ENCODE assay signal across 9 cellular contexts in genomic region chr7:130994378-130995115, GRCh38.
DNase-seq lines count a peak whose midpoint lies in the region; ATAC-seq, FAIRE-seq and TF ChIP-seq lines count a peak whose summit lies in the region.
"Had no signal": no experiment of that assay in that cellular context is flagged by ENCODE, and none has a peak within 500 bp of the region (broad histone marks: within the 10 kb centered on the region; RNA-seq: fewer than 3 reads in every experiment).

No MANE protein-coding gene starts in this region.

- H3K9ac ChIP-seq in Karpas-422 (ENCODE audit: low read length): peak overlapping the region; percentile 27
- no peak overlapping the region for H3K9ac ChIP-seq in HepG2 (ENCODE audit: insufficient read depth, low read depth, low read length)
- H3K9ac ChIP-seq in mesendoderm (ENCODE audit: low read length): no peak overlapping the region

- H3K23ac ChIP-seq in mesendoderm (ENCODE audit: low read length): no peak overlapping the region

- H2BK120ac ChIP-seq in mesendoderm (ENCODE audit: low read depth, low read length): no peak overlapping the region

- intact Hi-C loops in ascending aorta (cut with DNase I): no loop called here
- intact Hi-C loops in HepG2 (cut with micrococcal nuclease; ENCODE audit: unreplicated experiment): loop anchor here (5.0 kb wide), 1 partner anchor 52 kb away; no protein-coding TSS in a partner anchor
- intact Hi-C loops in stomach (cut with DNase I; ENCODE audit: low total_unique reads): no loop called here

- no peaks in the 10 kb centered on the region for H3K79me1 ChIP-seq in mesendoderm (ENCODE audit: low read length)

- WGBS in HepG2 (ENCODE audit: low lambda C conversion rate): 93% methylated on average over 13 of the region's 13 CpGs
- 23 to 37% (median 27%) methylated on average over 13 of the region's 13 CpGs for WGBS in stomach, 5 donors
- WGBS in mesendoderm (ENCODE audit: extremely low coverage, insufficient coverage, low lambda C conversion rate): no CpG with 5 or more reads among the region's 13 CpGs

- no peak overlapping the region for H2AFZ ChIP-seq in Karpas-422 (ENCODE audit: low read length)
- no peak overlapping the region for H2AFZ ChIP-seq in HepG2 (ENCODE audit: low read length)

- H4K8ac ChIP-seq in mesendoderm (ENCODE audit: low read depth, low read length): no peak overlapping the region

- H4K5ac ChIP-seq in mesendoderm (ENCODE audit: low read length): no peak overlapping the region

- H3K9me3 ChIP-seq in Karpas-422 (ENCODE audit: low read length): no peaks in the 10 kb centered on the region
- H3K9me3 ChIP-seq in ascending aorta: no peaks in the 10 kb centered on the region
- H3K9me3 ChIP-seq in HepG2 (ENCODE audit: low read length): no peaks in the 10 kb centered on the region
- no peaks in the 10 kb centered on the region for H3K9me3 ChIP-seq in stomach

- FAIRE-seq in HepG2 (lab: Jason Lieb, UNC): no peak

- no TSS peak for BruUV-seq in HepG2 (replicated peaks; lab: Mats Ljungman, UMichigan)

- CTCF ChIA-PET in HepG2 (lab: Yijun Ruan, JAX; ENCODE audit: low intra/inter-chr PET ratio, low total read pairs): no interaction called here

- TF ChIP-seq CTCF in ascending aorta (IDR thresholded peaks at IDR 0.05) (no peak), HepG2 (CRISPR knock-in tag; IDR thresholded peaks at IDR 0.05) (no peak), stomach (IDR thresholded peaks at IDR 0.05) (no peak)

- in situ Hi-C loops in HepG2 (cut with HindIII; ENCODE audit: extremely low pct_ligation_motif_present, low pct_unique_long_range_greater_than_20kb): no loop called here

- 0 out of 2 replicates have a peak, but pooled peaks cover 3% of the 10 kb centered on the region for H3K36me3 ChIP-seq in Karpas-422 (ENCODE audit: insufficient read depth, low read length)
- H3K36me3 ChIP-seq in ascending aorta: peaks cover 0 to 7% of the 10 kb centered on the region in 2 donors
- peaks cover 0 to 3% of the 10 kb centered on the region in 2 experiments; a peak in 2 of 5 replicates for H3K36me3 ChIP-seq in HepG2 (replicated peaks in 1 of 2; ENCODE audit: control insufficient read depth in 1 of 2, insufficient read depth in 2 of 2, low read length in 2 of 2)
- peaks cover 0 to 8% (median 3%) of the 10 kb centered on the region in 4 donors for H3K36me3 ChIP-seq in stomach
- no peaks in the 10 kb centered on the region for H3K36me3 ChIP-seq in mesendoderm (ENCODE audit: control insufficient read depth, insufficient read depth, low read length)

- H2BK15ac ChIP-seq in mesendoderm (replicated peaks; ENCODE audit: low read depth): no peak overlapping the region

- H3K79me2 ChIP-seq in Karpas-422 (ENCODE audit: low read length) (peaks cover 94% of the 10 kb centered on the region), HepG2 (ENCODE audit: insufficient read depth, low read length) (peaks cover 24% of the 10 kb centered on the region), mesendoderm (ENCODE audit: control insufficient read depth, insufficient read depth, low read length) (no peaks in the 10 kb centered on the region)

- DNase-seq in Karpas-422: no peak
- peak in 1 of 2 donors; percentile 74 for DNase-seq in ascending aorta (ENCODE audit: low spot score in 2 of 2)
- DNase-seq in HepG2 (ENCODE audit: low spot score): no peak
- DNase-seq in stomach: peak; percentile 78
- no peak for DNase-seq in mesendoderm
- no peak for DNase-seq in NCI-H345 treated with DMSO at 0.1 percent for 48 hours (lab: John Stamatoyannopoulos, UW; ENCODE audit: unreplicated experiment)
- DNase-seq in dermis blood vessel endothelial cell: no peak
- DNase-seq in OCI-M2 (lab: John Stamatoyannopoulos, UW; ENCODE audit: unreplicated experiment): no peak
- DNase-seq: cerebellar nuclear complex had no signal

- no peak overlapping the region for H2AK5ac ChIP-seq in mesendoderm (ENCODE audit: low read length)

- H3K56ac ChIP-seq in mesendoderm (ENCODE audit: low read length): no peak overlapping the region

- H3K4me3 ChIP-seq in Karpas-422 (ENCODE audit: low read length) (peak overlapping the region; percentile 8; the same call in 1 of the 2 replicates), ascending aorta (peak overlapping the region; percentile 1 to 10), HepG2 (replicated peaks in 1 of 3; ENCODE audit: insufficient read depth in 1 of 3, low read depth in 2 of 3, low read length in 3 of 3) (no peak overlapping the region), stomach (peak overlapping the region in 1 of 4 donors; percentile 3), mesendoderm (ENCODE audit: low read length) (no peak overlapping the region)

- no peak overlapping the region for H3K4ac ChIP-seq in mesendoderm (ENCODE audit: low read depth, low read length)

- H4K20me1 ChIP-seq in Karpas-422 (ENCODE audit: insufficient read depth, low read depth, low read length): no peaks in the 10 kb centered on the region
- H4K20me1 ChIP-seq in HepG2 (ENCODE audit: insufficient read depth, low read length): peaks cover 16% of the 10 kb centered on the region; the same call in 1 of the 2 replicates

- H3K18ac ChIP-seq in mesendoderm (ENCODE audit: low read length): no peak overlapping the region

- no peak for ATAC-seq in HepG2

- H3K4me2 ChIP-seq in Karpas-422 (ENCODE audit: low read depth, low read length, poor library complexity, severe bottlenecking): peak overlapping the region; percentile 48
- H3K4me2 ChIP-seq in HepG2 (ENCODE audit: low read depth, low read length): no peak overlapping the region
- H3K4me2 ChIP-seq in mesendoderm (ENCODE audit: low read length): no peak overlapping the region

- TF ChIP-seq RAD21 in HepG2 (CRISPR knock-in tag; IDR thresholded peaks at IDR 0.05): no peak

- TF ChIP-seq EP300 in HepG2 (IDR thresholded peaks at IDR 0.05; ENCODE audit: low read depth in 2 of 2, low read length in 2 of 2) (no peak), HepG2 (CRISPR knock-in tag; IDR thresholded peaks at IDR 0.05; ENCODE audit: borderline replicate concordance) (no peak), stomach (IDR thresholded peaks at IDR 0.05) (no peak)

- TF ChIP-seq POLR2A in HepG2 (IDR thresholded peaks at IDR 0.05; ENCODE audit: insufficient read depth in 1 of 2, low read depth in 2 of 2, low read length in 2 of 2) (no peak), stomach (IDR thresholded peaks at IDR 0.05) (peak in 1 of 4 donors; percentile 46)

- H3K27ac ChIP-seq in Karpas-422 (ENCODE audit: low read length) (peak overlapping the region; percentile 70), ascending aorta (peak overlapping the region; percentile 66 to 67), HepG2 (ENCODE audit: extremely low read length, insufficient read depth, low read length) (peak overlapping the region; percentile 28), stomach (peak overlapping the region; percentile 78 to 91 (median 88)), mesendoderm (ENCODE audit: low read depth, low read length) (no peak overlapping the region)

- POLR2A ChIA-PET in HepG2 (lab: Yijun Ruan, JAX): interaction anchor here (0.6 kb wide), 1 partner anchor 87 kb away, joined by 3 read pairs; no protein-coding TSS in a partner anchor

- H3K9me2 ChIP-seq in Karpas-422 (replicated peaks; ENCODE audit: insufficient read depth, low read length): no peaks in the 10 kb centered on the region

- H3K27me3 ChIP-seq in Karpas-422 (ENCODE audit: low read length) (no peaks in the 10 kb centered on the region), ascending aorta (no peaks in the 10 kb centered on the region), HepG2 (ENCODE audit: control insufficient read depth in 1 of 2, insufficient read depth in 2 of 2, low read length in 2 of 2) (no peaks in the 10 kb centered on the region), stomach (no peaks in the 10 kb centered on the region), mesendoderm (ENCODE audit: insufficient read depth, low read length, poor library complexity) (no peaks in the 10 kb centered on the region)

- H3K4me1 ChIP-seq in Karpas-422 (ENCODE audit: low read length) (peaks cover 62% of the 10 kb centered on the region), ascending aorta (peaks cover 27 to 62% of the 10 kb centered on the region in 2 donors), HepG2 (ENCODE audit: insufficient read depth, low read length) (peaks cover 56% of the 10 kb centered on the region), stomach (peaks cover 81 to 100% (median 93%) of the 10 kb centered on the region in 4 donors), mesendoderm (ENCODE audit: control insufficient read depth, low read depth, low read length) (no peaks in the 10 kb centered on the region)

- H2BK5ac ChIP-seq in mesendoderm (ENCODE audit: low read length): no peak overlapping the region

TF ChIP-seq in HepG2, 621 proteins besides CTCF, POLR2A, EP300 and RAD21 (continues in another document):
- 0 out of 2 replicates have a peak, but pooled peaks have one; percentile 2 for TF ChIP-seq ZNF263 (CRISPR knock-in tag; IDR thresholded peaks at IDR 0.05)
- no peak for TF ChIP-seq GTF2F1 (IDR thresholded peaks at IDR 0.05; ENCODE audit: low read length)
- no peak for TF ChIP-seq PRDM15 (CRISPR knock-in tag; IDR thresholded peaks at IDR 0.05)
- peak; percentile 94 for TF ChIP-seq ZBTB38 (CRISPR knock-in tag; IDR thresholded peaks at IDR 0.05)

Comparison
In these comparisons a context has a peak if more than half of its experiments do, and no peak if none do; other contexts are left out.
1. H3K4me3 ChIP-seq: peak in Karpas-422 (single experiment) and ascending aorta (2 of 2); none in HepG2 (0 of 3) and mesendoderm (single experiment).